1 cellular context compared by ENCODE assay signal in the genomic region with DNA sequence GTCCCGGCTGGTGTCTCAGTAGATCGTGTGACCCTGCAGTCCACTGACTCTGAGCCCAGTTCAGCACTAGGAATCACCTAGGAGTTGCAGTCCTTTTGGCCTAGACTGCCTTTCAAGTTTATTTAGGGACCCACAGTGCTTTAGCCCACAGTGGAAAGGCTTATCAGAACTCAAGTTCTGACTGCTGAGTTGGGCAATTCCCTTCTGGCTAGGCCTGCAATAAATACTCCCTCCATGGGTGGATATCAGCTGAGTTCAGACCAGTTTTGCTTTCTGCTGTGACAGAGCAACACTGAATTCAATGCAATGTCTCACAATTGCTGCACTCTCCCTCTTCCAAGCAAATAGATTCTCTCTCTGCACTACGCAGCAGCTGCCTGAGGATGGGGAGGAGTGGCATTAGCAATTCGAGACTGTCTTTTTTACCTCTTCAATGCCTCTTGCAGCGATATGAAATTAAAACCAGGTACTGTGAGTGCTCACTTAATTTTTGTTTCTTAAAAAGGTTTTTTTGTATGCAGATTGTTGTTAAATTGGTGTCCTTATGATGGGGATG.
A peak's percentile ranks its signal among the peaks of the same experiment; 100 is the strongest.
TF ChIP-seq lines count a peak whose summit lies in the region.

No MANE protein-coding gene starts in this region.

TF ChIP-seq in liver, 16 proteins besides CTCF, POLR2A, EP300 and RAD21 (continued from another document):
- TF ChIP-seq FOXA1 (IDR thresholded peaks at IDR 0.05) = no peak
- TF ChIP-seq, protein P1, sequence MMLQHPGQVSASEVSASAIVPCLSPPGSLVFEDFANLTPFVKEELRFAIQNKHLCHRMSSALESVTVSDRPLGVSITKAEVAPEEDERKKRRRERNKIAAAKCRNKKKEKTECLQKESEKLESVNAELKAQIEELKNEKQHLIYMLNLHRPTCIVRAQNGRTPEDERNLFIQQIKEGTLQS (IDR thresholded peaks at IDR 0.05) = no peak
- no peak for TF ChIP-seq FOXA2 (IDR thresholded peaks at IDR 0.05)
- no peak for TF ChIP-seq GABPA (IDR thresholded peaks at IDR 0.05 in 1 of 2, conservative IDR thresholded peaks at IDR 0.05 in 1 of 2)
- no peak for TF ChIP-seq EGR1 (IDR thresholded peaks at IDR 0.05; ENCODE audit: low read depth in 2 of 2)
- peak in 1 of 2 donors; percentile 36 for TF ChIP-seq JUND (IDR thresholded peaks at IDR 0.05)
- TF ChIP-seq, protein P2, sequence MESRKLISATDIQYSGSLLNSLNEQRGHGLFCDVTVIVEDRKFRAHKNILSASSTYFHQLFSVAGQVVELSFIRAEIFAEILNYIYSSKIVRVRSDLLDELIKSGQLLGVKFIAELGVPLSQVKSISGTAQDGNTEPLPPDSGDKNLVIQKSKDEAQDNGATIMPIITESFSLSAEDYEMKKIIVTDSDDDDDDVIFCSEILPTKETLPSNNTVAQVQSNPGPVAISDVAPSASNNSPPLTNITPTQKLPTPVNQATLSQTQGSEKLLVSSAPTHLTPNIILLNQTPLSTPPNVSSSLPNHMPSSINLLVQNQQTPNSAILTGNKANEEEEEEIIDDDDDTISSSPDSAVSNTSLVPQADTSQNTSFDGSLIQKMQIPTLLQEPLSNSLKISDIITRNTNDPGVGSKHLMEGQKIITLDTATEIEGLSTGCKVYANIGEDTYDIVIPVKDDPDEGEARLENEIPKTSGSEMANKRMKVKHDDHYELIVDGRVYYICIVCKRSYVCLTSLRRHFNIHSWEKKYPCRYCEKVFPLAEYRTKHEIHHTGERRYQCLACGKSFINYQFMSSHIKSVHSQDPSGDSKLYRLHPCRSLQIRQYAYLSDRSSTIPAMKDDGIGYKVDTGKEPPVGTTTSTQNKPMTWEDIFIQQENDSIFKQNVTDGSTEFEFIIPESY (IDR thresholded peaks at IDR 0.05) = no peak
- TF ChIP-seq, protein P3, sequence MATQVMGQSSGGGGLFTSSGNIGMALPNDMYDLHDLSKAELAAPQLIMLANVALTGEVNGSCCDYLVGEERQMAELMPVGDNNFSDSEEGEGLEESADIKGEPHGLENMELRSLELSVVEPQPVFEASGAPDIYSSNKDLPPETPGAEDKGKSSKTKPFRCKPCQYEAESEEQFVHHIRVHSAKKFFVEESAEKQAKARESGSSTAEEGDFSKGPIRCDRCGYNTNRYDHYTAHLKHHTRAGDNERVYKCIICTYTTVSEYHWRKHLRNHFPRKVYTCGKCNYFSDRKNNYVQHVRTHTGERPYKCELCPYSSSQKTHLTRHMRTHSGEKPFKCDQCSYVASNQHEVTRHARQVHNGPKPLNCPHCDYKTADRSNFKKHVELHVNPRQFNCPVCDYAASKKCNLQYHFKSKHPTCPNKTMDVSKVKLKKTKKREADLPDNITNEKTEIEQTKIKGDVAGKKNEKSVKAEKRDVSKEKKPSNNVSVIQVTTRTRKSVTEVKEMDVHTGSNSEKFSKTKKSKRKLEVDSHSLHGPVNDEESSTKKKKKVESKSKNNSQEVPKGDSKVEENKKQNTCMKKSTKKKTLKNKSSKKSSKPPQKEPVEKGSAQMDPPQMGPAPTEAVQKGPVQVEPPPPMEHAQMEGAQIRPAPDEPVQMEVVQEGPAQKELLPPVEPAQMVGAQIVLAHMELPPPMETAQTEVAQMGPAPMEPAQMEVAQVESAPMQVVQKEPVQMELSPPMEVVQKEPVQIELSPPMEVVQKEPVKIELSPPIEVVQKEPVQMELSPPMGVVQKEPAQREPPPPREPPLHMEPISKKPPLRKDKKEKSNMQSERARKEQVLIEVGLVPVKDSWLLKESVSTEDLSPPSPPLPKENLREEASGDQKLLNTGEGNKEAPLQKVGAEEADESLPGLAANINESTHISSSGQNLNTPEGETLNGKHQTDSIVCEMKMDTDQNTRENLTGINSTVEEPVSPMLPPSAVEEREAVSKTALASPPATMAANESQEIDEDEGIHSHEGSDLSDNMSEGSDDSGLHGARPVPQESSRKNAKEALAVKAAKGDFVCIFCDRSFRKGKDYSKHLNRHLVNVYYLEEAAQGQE (IDR thresholded peaks at IDR 0.05) = peak; percentile 54
- TF ChIP-seq RXRA (IDR thresholded peaks at IDR 0.05) = peak; percentile 78
- TF ChIP-seq TAF1 (conservative IDR thresholded peaks at IDR 0.05) = peak; percentile 80
